In genomic region chr1:3563610-3564009, GRCh38 we compare ENCODE assay signal across 34 cellular contexts.
"Had no signal": no experiment of that assay in that cellular context is flagged by ENCODE, and none has a peak within 500 bp of the region (broad histone marks: within the 10 kb centered on the region; RNA-seq: fewer than 3 reads in every experiment).

No MANE protein-coding gene starts in this region.

- H3K27ac Mint-ChIP-seq: activated B cell treated with CpG ODN at 0.5 μM for 24 hours; activated CD4-positive, alpha-beta memory T cell treated with anti-CD3 and anti-CD28 coated beads for 36 hours; activated CD4-positive, alpha-beta T cell treated with anti-CD3 and anti-CD28 coated beads, Interleukin-2, amount 10 ng/mL, durations not matched to agents 24 days and 14 days; activated CD8-positive, alpha-beta T cell treated with anti-CD3 and anti-CD28 coated beads for 36 hours; activated naive CD4-positive, alpha-beta T cell treated with anti-CD3 and anti-CD28 coated beads for 36 hours; activated naive CD8-positive, alpha-beta T cell treated with anti-CD3 and anti-CD28 coated beads for 36 hours; activated T-cell treated with anti-CD3 and anti-CD28 coated beads, Interleukin-2, amount 50 U/mL, for 72 hours; activated T-helper 1 cell treated with anti-CD3 and anti-CD28 coated beads, Interleukin-12 subunit alpha, Interleukin-12 subunit beta, Interleukin-2, Interleukin-4 antibody, amounts not matched to agents 30 ng/mL and 10 ng/mL and 1 ng/mL, durations not matched to agents 14 hours and 24 hours and 36 hours; activated T-helper 17 cell treated with anti-CD3 and anti-CD28 coated beads, Interleukin-2, amount 50 U/mL, for 72 hours; T-helper 1 cell treated with Interleukin-12 subunit alpha and Interleukin-12 subunit beta and Interleukin-4 antibody, amounts not matched to agents 30 μg/mL and 1 μg/mL, for 36 hours; T-helper 2 cell treated with Interferon-gamma antibody and Interleukin-4, amounts not matched to agents 5 μg/mL and 100 μg/mL, for 36 hours had no signal

- H3K4me3 Mint-ChIP-seq: activated B cell treated with CpG ODN at 0.5 μM for 24 hours; activated CD4-positive, alpha-beta memory T cell treated with anti-CD3 and anti-CD28 coated beads for 36 hours; activated CD4-positive, alpha-beta T cell treated with anti-CD3 and anti-CD28 coated beads, Interleukin-2, amount 10 ng/mL, durations not matched to agents 24 days and 14 days; activated CD8-positive, alpha-beta T cell treated with anti-CD3 and anti-CD28 coated beads for 36 hours; activated naive CD4-positive, alpha-beta T cell treated with anti-CD3 and anti-CD28 coated beads for 36 hours; activated naive CD8-positive, alpha-beta T cell treated with anti-CD3 and anti-CD28 coated beads for 36 hours; activated T-cell treated with anti-CD3 and anti-CD28 coated beads, Interleukin-2, amount 50 U/mL, for 4 hours; activated T-cell treated with anti-CD3 and anti-CD28 coated beads, Interleukin-2, amount 50 U/mL, for 72 hours; activated T-helper 1 cell treated with anti-CD3 and anti-CD28 coated beads, Interleukin-12 subunit alpha, Interleukin-12 subunit beta, Interleukin-2, Interleukin-4 antibody, amounts not matched to agents 30 ng/mL and 10 ng/mL and 1 ng/mL, durations not matched to agents 14 hours and 24 hours and 36 hours; activated T-helper 17 cell treated with anti-CD3 and anti-CD28 coated beads, Interleukin-2, amount 50 U/mL, for 72 hours; T-helper 1 cell treated with Interleukin-12 subunit alpha and Interleukin-12 subunit beta and Interleukin-4 antibody, amounts not matched to agents 30 μg/mL and 1 μg/mL, for 36 hours; T-helper 2 cell treated with Interferon-gamma antibody and Interleukin-4, amounts not matched to agents 5 μg/mL and 100 μg/mL, for 36 hours had no signal

- H3K36me3 Mint-ChIP-seq: activated CD4-positive, alpha-beta memory T cell treated with anti-CD3 and anti-CD28 coated beads for 36 hours; activated naive CD4-positive, alpha-beta T cell treated with anti-CD3 and anti-CD28 coated beads, Interleukin-2, amount 50 U/mL, for 72 hours; activated naive CD8-positive, alpha-beta T cell treated with anti-CD3 and anti-CD28 coated beads for 36 hours had no signal

- H3K9me3 Mint-ChIP-seq: activated B cell treated with CpG ODN at 0.5 μM for 24 hours; activated CD4-positive, alpha-beta memory T cell treated with anti-CD3 and anti-CD28 coated beads for 36 hours; activated CD4-positive, alpha-beta T cell treated with anti-CD3 and anti-CD28 coated beads, Interleukin-2, amount 10 ng/mL, durations not matched to agents 24 days and 14 days; activated CD8-positive, alpha-beta T cell treated with anti-CD3 and anti-CD28 coated beads for 36 hours; activated naive CD4-positive, alpha-beta T cell treated with anti-CD3 and anti-CD28 coated beads for 36 hours; activated naive CD4-positive, alpha-beta T cell treated with anti-CD3 and anti-CD28 coated beads, Interleukin-2, amount 50 U/mL, for 72 hours; activated naive CD8-positive, alpha-beta T cell treated with anti-CD3 and anti-CD28 coated beads for 36 hours; activated T-cell treated with anti-CD3 and anti-CD28 coated beads, Interleukin-2, amount 50 U/mL, for 4 hours; activated T-cell treated with anti-CD3 and anti-CD28 coated beads, Interleukin-2, amount 50 U/mL, for 72 hours; activated T-helper 1 cell treated with anti-CD3 and anti-CD28 coated beads, Interleukin-12 subunit alpha, Interleukin-12 subunit beta, Interleukin-2, Interleukin-4 antibody, amounts not matched to agents 30 ng/mL and 10 ng/mL and 1 ng/mL, durations not matched to agents 14 hours and 24 hours and 36 hours; activated T-helper 17 cell treated with anti-CD3 and anti-CD28 coated beads, Interleukin-2, amount 50 U/mL, for 72 hours; T-helper 1 cell treated with Interleukin-12 subunit alpha and Interleukin-12 subunit beta and Interleukin-4 antibody, amounts not matched to agents 30 μg/mL and 1 μg/mL, for 36 hours; T-helper 2 cell treated with Interferon-gamma antibody and Interleukin-4, amounts not matched to agents 5 μg/mL and 100 μg/mL, for 36 hours had no signal

- DNase-seq: activated B cell treated with CpG ODN at 0.5 μM for 24 hours; activated CD4-positive, alpha-beta memory T cell treated with anti-CD3 and anti-CD28 coated beads for 36 hours; activated CD4-positive, alpha-beta T cell treated with anti-CD3 and anti-CD28 coated beads for 4 hours; activated CD4-positive, alpha-beta T cell treated with anti-CD3 and anti-CD28 coated beads, Interleukin-2, amount 10 ng/mL, durations not matched to agents 24 days and 14 days; activated CD4-positive, alpha-beta T cell treated with anti-CD3 and anti-CD28 coated beads, Interleukin-2, amount 50 U/mL, for 1 hour; activated CD4-positive, alpha-beta T cell treated with anti-CD3 and anti-CD28 coated beads, Interleukin-2, amount 50 U/mL, for 4 hours; activated CD4-positive, CD25-positive, alpha-beta regulatory T cell treated with anti-CD3 and anti-CD28 coated beads, Interleukin-2, amount 50 U/mL, for 72 hours; activated CD8-positive, alpha-beta memory T cell treated with anti-CD3 and anti-CD28 coated beads, Interleukin-2, amount 50 U/mL, for 4 hours; activated CD8-positive, alpha-beta T cell treated with anti-CD3 and anti-CD28 coated beads for 36 hours; activated effector memory CD4-positive, alpha-beta T cell treated with anti-CD3 and anti-CD28 coated beads, Interleukin-2, amount 50 U/mL, for 16 hours; activated gamma-delta T cell treated with Interleukin-2 at 50 U/mL for 16 hours; activated naive CD4-positive, alpha-beta T cell; activated naive CD4-positive, alpha-beta T cell treated with anti-CD3 and anti-CD28 coated beads for 36 hours; activated naive CD4-positive, alpha-beta T cell treated with anti-CD3 and anti-CD28 coated beads, Interleukin-2, amount 50 U/mL, for 16 hours; activated naive CD8-positive, alpha-beta T cell treated with anti-CD3 and anti-CD28 coated beads for 36 hours; activated T-cell treated with anti-CD3 and anti-CD28 coated beads for 4 hours; activated T-cell treated with anti-CD3 and anti-CD28 coated beads, Interleukin-2, amount 50 U/mL, for 1 hour; activated T-cell treated with anti-CD3 and anti-CD28 coated beads, Interleukin-2, amount 50 U/mL, for 4 hours; activated T-cell treated with anti-CD3 and anti-CD28 coated beads, Interleukin-2, amount 50 U/mL, for 72 hours; adrenal gland; amniotic stem cell; aorta; body of pancreas; brain microvascular endothelial cell; central memory CD4-positive, alpha-beta T cell; T-helper 2 cell; T-helper 9 cell had no signal

- ATAC-seq: activated CD8-positive, alpha-beta T cell treated with anti-CD3 and anti-CD28 coated beads for 36 hours; activated naive CD4-positive, alpha-beta T cell treated with anti-CD3 and anti-CD28 coated beads, Interleukin-2, amount 50 U/mL, for 72 hours; activated T-cell treated with anti-CD3 and anti-CD28 coated beads, Interleukin-2, amount 50 U/mL, for 4 hours; activated T-cell treated with anti-CD3 and anti-CD28 coated beads, Interleukin-2, amount 50 U/mL, for 72 hours; activated T-helper 17 cell treated with anti-CD3 and anti-CD28 coated beads, Interleukin-2, amount 50 U/mL, for 72 hours; body of pancreas had no signal

- H3K27ac ChIP-seq: adrenal gland, body of pancreas, brain microvascular endothelial cell, breast epithelium, VCaP had no signal

- H3K4me1 ChIP-seq: adrenal gland, body of pancreas, breast epithelium had no signal

- H3K27me3 Mint-ChIP-seq: activated CD4-positive, alpha-beta memory T cell treated with anti-CD3 and anti-CD28 coated beads for 36 hours; activated CD4-positive, alpha-beta T cell treated with anti-CD3 and anti-CD28 coated beads, Interleukin-2, amount 10 ng/mL, durations not matched to agents 24 days and 14 days; activated CD8-positive, alpha-beta T cell treated with anti-CD3 and anti-CD28 coated beads for 36 hours; activated naive CD8-positive, alpha-beta T cell treated with anti-CD3 and anti-CD28 coated beads for 36 hours had no signal

- H3K4me1 Mint-ChIP-seq: activated B cell treated with CpG ODN at 0.5 μM for 24 hours; activated CD4-positive, alpha-beta T cell treated with anti-CD3 and anti-CD28 coated beads, Interleukin-2, amount 10 ng/mL, durations not matched to agents 24 days and 14 days; activated naive CD8-positive, alpha-beta T cell treated with anti-CD3 and anti-CD28 coated beads for 36 hours; activated T-helper 17 cell treated with anti-CD3 and anti-CD28 coated beads, Interleukin-2, amount 50 U/mL, for 72 hours had no signal

- H3K9me3 ChIP-seq: adrenal gland, body of pancreas, breast epithelium had no signal

- H3K4me3 ChIP-seq: adrenal gland, body of pancreas, breast epithelium had no signal

- H3K27me3 ChIP-seq: adrenal gland, body of pancreas had no signal

- H3K36me3 ChIP-seq: adrenal gland, brain microvascular endothelial cell, breast epithelium had no signal
